Comparison of ENCODE assay signal across 8 cellular contexts in genomic region chr11:64234840-64235379, GRCh38. TPM values are rescaled to one million over a fixed set of nuclear protein-coding genes. Genes with fewer than 3 reads are reported as not detected.
DNase-seq lines count a peak whose midpoint lies in the region; ATAC-seq, FAIRE-seq and TF ChIP-seq lines count a peak whose summit lies in the region.

No MANE protein-coding gene starts in this region.

- peaks cover 32% of the 10 kb centered on the region for H3K27me3 ChIP-seq in iPS-20b (ENCODE audit: insufficient read depth, low read length)

- H3K4me1 ChIP-seq in iPS-20b (ENCODE audit: insufficient read depth, low read length) = peaks cover 2% of the 10 kb centered on the region; the same call in 1 of the 2 replicates

- H3K9me3 ChIP-seq in SK-N-MC (ENCODE audit: low read depth, low read length) = no peaks in the 10 kb centered on the region
- H3K9me3 ChIP-seq in iPS-20b (ENCODE audit: insufficient read depth, low read depth, low read length) = no peaks in the 10 kb centered on the region

- no peak overlapping the region for H3K9ac ChIP-seq in SK-N-MC (ENCODE audit: insufficient read length)
- H3K9ac ChIP-seq in iPS-20b (ENCODE audit: low read depth, low read length) = peak overlapping the region; percentile 48; the same call in 1 of the 2 replicates

- ATAC-seq in HG02642 (IDR thresholded peaks at IDR 0.05; ENCODE audit: poor library complexity, unreplicated experiment) = peak; percentile 35

- H3K36me3 ChIP-seq in SK-N-MC (ENCODE audit: insufficient read depth, low read length) (peaks cover 5% of the 10 kb centered on the region; the same call in 1 of the 2 replicates), iPS-20b (ENCODE audit: insufficient read depth, low read depth, low read length) (peaks cover 13% of the 10 kb centered on the region)

- in situ Hi-C loops in Caki2 (cut with HindIII; ENCODE audit: low pct_unique_long_range_greater_than_20kb, low sequenced_read_pairs) = no loop called here
- in situ Hi-C loops in astrocyte of the cerebellum (cut with HindIII; ENCODE audit: low sequenced_read_pairs) = no loop called here

- H3K27ac ChIP-seq in SK-N-MC (no peak overlapping the region; the same call in 1 of the 2 replicates), iPS-20b (ENCODE audit: low read length) (no peak overlapping the region)

- no peak for TF ChIP-seq CTCF in astrocyte of the cerebellum (IDR thresholded peaks at IDR 0.05; ENCODE audit: low read depth, low read length, missing control alignments)

- FAIRE-seq in frontal cortex (lab: Jason Lieb, UNC) = no peak

- H3K4me3 ChIP-seq in SK-N-MC (peak overlapping the region; percentile 82), astrocyte of the cerebellum (ENCODE audit: low read depth, low read length) (peak overlapping the region; percentile 61), iPS-20b (ENCODE audit: low read length) (peak overlapping the region; percentile 71)

- DNase-seq in Caki2 (ENCODE audit: low read depth) = peak; percentile 59
- DNase-seq in SK-N-MC (ENCODE audit: low read depth, low spot score) = no peak
- DNase-seq in astrocyte of the cerebellum (ENCODE audit: low read depth) = no peak
- DNase-seq in stimulated activated CD8-positive, alpha-beta memory T cell treated with anti-CD3 and anti-CD28 coated beads, Interleukin-4, amount 100 ng/mL, for 48 hours = peak; percentile 68
- DNase-seq in frontal cortex (ENCODE audit: low spot score in 2 of 2) = no peak
- no peak for DNase-seq in Kasumi-1 (lab: John Stamatoyannopoulos, UW)

RNA-seq across cellular contexts. Expression of gene VEGFB, which starts 0.5 kb away (rescaled TPM):
- 52.8 and 66.2 TPM in 2 replicates for total RNA-seq in Caki2 (2014; rRNA removed; shearing (Covaris generic); ENCODE audit: low replicate concordance)
- 17.9 TPM for total RNA-seq in frontal cortex

RNA-seq across cellular contexts. Expression of gene DNAJC4, which starts 4.6 kb away (rescaled TPM):
- 14.2 and 30.3 TPM in 2 replicates for total RNA-seq in Caki2 (2014; rRNA removed; shearing (Covaris generic); ENCODE audit: low replicate concordance)
- total RNA-seq in frontal cortex = 9.8 TPM

RNA-seq across cellular contexts. Expression of gene FKBP2, which starts 6.0 kb away (rescaled TPM):
- 24.2 and 46.1 TPM in 2 replicates for total RNA-seq in Caki2 (2014; rRNA removed; shearing (Covaris generic); ENCODE audit: low replicate concordance)
- 26.1 TPM for total RNA-seq in frontal cortex

RNA-seq across cellular contexts. Expression of gene NUDT22, which starts 8.8 kb away (rescaled TPM):
- 25.1 and 31.4 TPM in 2 replicates for total RNA-seq in Caki2 (2014; rRNA removed; shearing (Covaris generic); ENCODE audit: low replicate concordance)
- total RNA-seq in frontal cortex = 12.6 TPM

RNA-seq across cellular contexts. Expression of gene TRPT1, which starts 8.9 kb away (rescaled TPM):
- total RNA-seq in Caki2 (2014; rRNA removed; shearing (Covaris generic); ENCODE audit: low replicate concordance) = 39.1 and 72.3 TPM in 2 replicates
- 10.6 TPM for total RNA-seq in frontal cortex

Comparison
In these comparisons a context has a peak if more than half of its experiments do, and no peak if none do; other contexts are left out.
1. DNase-seq: peak in Caki2 (single experiment) and stimulated activated CD8-positive, alpha-beta memory T cell treated with anti-CD3 and anti-CD28 coated beads, Interleukin-4, amount 100 ng/mL, for 48 hours (single experiment); none in SK-N-MC (single experiment), astrocyte of the cerebellum (single experiment), frontal cortex (0 of 2) and Kasumi-1 (0 of 2).
2. Peak in every context shown above with its lines, with median percentiles within 50 percentile points of each other: H3K4me3 ChIP-seq.